ENCODE assay signal across 23 cellular contexts in the genomic region with DNA sequence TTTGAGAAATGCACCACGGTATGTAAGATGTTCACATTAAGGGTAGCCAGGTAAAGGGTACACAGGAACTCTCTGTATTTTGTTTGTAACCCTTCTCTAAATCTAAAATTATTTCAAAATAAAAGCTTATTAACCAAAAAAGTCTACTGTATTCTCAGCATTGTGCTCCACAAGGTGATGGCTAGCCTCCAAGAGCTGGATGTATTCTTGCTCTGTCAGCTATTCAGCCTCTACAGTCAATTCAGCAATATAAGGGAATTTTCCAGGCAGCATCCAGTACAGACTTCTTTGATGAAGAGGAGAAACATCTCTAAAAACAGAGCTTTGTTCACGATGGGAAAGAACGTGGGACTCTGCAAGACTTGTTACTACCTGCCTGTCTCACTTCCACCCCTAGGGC.
"Had no signal": no experiment of that assay in that cellular context is flagged by ENCODE, and none has a peak within 500 bp of the region (broad histone marks: within the 10 kb centered on the region; RNA-seq: fewer than 3 reads in every experiment).

No MANE protein-coding gene starts in this region.

- DNase-seq: activated CD4-positive, alpha-beta memory T cell treated with anti-CD3 and anti-CD28 coated beads, Interleukin-2, amount 10 ng/mL, durations not matched to agents 7 days and 5 days; activated CD4-positive, alpha-beta T cell treated with anti-CD3 and anti-CD28 coated beads, Interleukin-2, amount 10 ng/mL, durations not matched to agents 24 days and 14 days; activated effector memory CD4-positive, alpha-beta T cell treated with Interleukin-2 at 50 U/mL for 16 hours; activated naive CD4-positive, alpha-beta T cell treated with anti-CD3 and anti-CD28 coated beads for 36 hours; activated naive CD8-positive, alpha-beta T cell treated with anti-CD3 and anti-CD28 coated beads, Interleukin-2, amount 10 ng/mL, durations not matched to agents 7 days and 5 days; activated T-cell treated with anti-CD3 and anti-CD28 coated beads, Interleukin-2, amount 50 U/mL, for 72 hours; amniotic stem cell; effector CD4-positive, alpha-beta T cell; heart left ventricle; left ventricle myocardium superior; midbrain; natural killer cell; pancreas; right cardiac atrium; stimulated activated CD4-positive, alpha-beta T cell treated with anti-CD3 and anti-CD28 coated beads, Interleukin-4, amount 100 ng/mL, for 24 hours; stimulated activated naive CD8-positive, alpha-beta T cell treated with anti-CD3 and anti-CD28 coated beads, Interleukin-15, Interleukin-2, amounts not matched to agents 100 U/mL and 50 U/mL, for 24 hours; T-cell had no signal

- H3K36me3 ChIP-seq: cardiac muscle cell, heart left ventricle, neutrophil, pancreas, tibial nerve had no signal

- H3K9me3 ChIP-seq: heart left ventricle, neutrophil, pancreas, tibial nerve had no signal

- H3K27ac ChIP-seq: cardiac muscle cell, heart left ventricle, neutrophil, pancreas, VCaP had no signal

- H3K27me3 ChIP-seq: cardiac muscle cell, neutrophil, tibial nerve had no signal

- H3K4me3 ChIP-seq: cardiac muscle cell, heart left ventricle, pancreas, tibial nerve had no signal

- ATAC-seq: activated CD4-positive, CD25-positive, alpha-beta regulatory T cell treated with anti-CD3 and anti-CD28 coated beads, Interleukin-2, amount 50 U/mL, for 24 hours; activated T-cell treated with anti-CD3 and anti-CD28 coated beads, Interleukin-2, amount 50 U/mL, for 72 hours; heart left ventricle; left ventricle myocardium superior; natural killer cell; right cardiac atrium; stimulated activated naive CD8-positive, alpha-beta T cell treated with anti-CD3 and anti-CD28 coated beads, Interleukin-15, Interleukin-2, amounts not matched to agents 100 U/mL and 50 U/mL, for 24 hours; T-cell had no signal

- FAIRE-seq: endometrium, pancreas had no signal
